In the genomic region with DNA sequence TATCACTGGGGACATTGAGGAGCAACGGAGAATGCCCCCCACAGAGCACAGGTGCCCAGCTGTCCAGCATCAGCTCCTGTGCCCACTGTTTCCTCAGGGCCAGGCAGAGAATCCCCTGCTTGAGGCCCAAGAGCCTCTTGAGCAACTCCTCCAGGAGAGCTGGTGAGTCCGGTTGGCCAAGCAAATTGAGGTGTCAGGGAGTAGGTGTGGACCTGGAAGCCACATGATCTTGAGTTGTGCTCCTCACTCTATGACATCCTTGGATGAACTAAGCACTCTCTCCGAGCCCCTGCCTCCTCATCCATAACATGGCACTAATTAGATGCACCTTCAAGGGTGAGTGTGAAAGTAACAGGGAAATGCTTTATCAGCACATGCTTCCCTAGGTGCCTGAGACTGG, we compare ENCODE assay signal across 17 cellular contexts.
DNase-seq lines count a peak whose midpoint lies in the region; ATAC-seq and TF ChIP-seq lines count a peak whose summit lies in the region.
"Had no signal": no experiment of that assay in that cellular context is flagged by ENCODE, and none has a peak within 500 bp of the region (broad histone marks: within the 10 kb centered on the region; RNA-seq: fewer than 3 reads in every experiment).

No MANE protein-coding gene starts in this region.

- no peak for TF ChIP-seq EP300 in SK-N-SH (IDR thresholded peaks at IDR 0.05; ENCODE audit: borderline replicate concordance in 1 of 2, low read depth in 1 of 2, low read length in 1 of 2)

- TF ChIP-seq CTCF in SK-N-SH (IDR thresholded peaks at IDR 0.05) = no peak
- TF ChIP-seq CTCF in nephron (IDR thresholded peaks at IDR 0.05; ENCODE audit: unreplicated experiment in 3 of 3) = no peak
- no peak for TF ChIP-seq CTCF in type B pancreatic cell (conservative IDR thresholded peaks at IDR 0.05)
- TF ChIP-seq CTCF in testis (IDR thresholded peaks at IDR 0.05) = no peak

- no peaks in the 10 kb centered on the region for H3K9me3 Mint-ChIP-seq in nephron
- no peaks in the 10 kb centered on the region for H3K9me3 Mint-ChIP-seq in type B pancreatic cell
- H3K9me3 Mint-ChIP-seq: CD4-positive, CD25-positive, alpha-beta regulatory T cell; GM23338 had no signal

- no peak overlapping the region for H3K9ac ChIP-seq in SK-N-SH
- H3K9ac ChIP-seq: BLaER1 treated with 17β-estradiol and CSF1 and Interleukin-3, amounts not matched to agents 10 nM and 100 nM had no signal

- H3K9me3 ChIP-seq in SK-N-SH (no peaks in the 10 kb centered on the region), testis (no peaks in the 10 kb centered on the region)
- H3K9me3 ChIP-seq: BLaER1 treated with 17β-estradiol and CSF1 and Interleukin-3, amounts not matched to agents 10 nM and 100 nM had no signal

- intact Hi-C loops in testis (cut with DNase I; ENCODE audit: low total_unique reads) = no loop called here

- no peak for TF ChIP-seq POLR2A in testis (IDR thresholded peaks at IDR 0.05)

- no peak overlapping the region for H3K4me3 Mint-ChIP-seq in nephron
- no peak overlapping the region for H3K4me3 Mint-ChIP-seq in type B pancreatic cell
- H3K4me3 Mint-ChIP-seq: CD4-positive, CD25-positive, alpha-beta regulatory T cell; GM23338 had no signal

- H3K27ac ChIP-seq in SK-N-SH (ENCODE audit: low read depth in 2 of 2, low read length in 1 of 2) (no peak overlapping the region), testis (no peak overlapping the region)
- H3K27ac ChIP-seq: 22Rv1; BLaER1 treated with 17β-estradiol and CSF1 and Interleukin-3, amounts not matched to agents 10 nM and 100 nM had no signal

- peaks cover 20% of the 10 kb centered on the region for H4K20me1 ChIP-seq in SK-N-SH (ENCODE audit: insufficient read depth)
- H4K20me1 ChIP-seq: BLaER1 treated with 17β-estradiol and CSF1 and Interleukin-3, amounts not matched to agents 10 nM and 100 nM had no signal

- no peak for DNase-seq in SK-N-SH
- DNase-seq in islet precursor cell = peak; percentile 49
- no peak for DNase-seq in type B pancreatic cell (ENCODE audit: extremely low spot score, unreplicated experiment)
- DNase-seq in testis = no peak
- DNase-seq in central memory CD4-positive, alpha-beta T cell = no peak
- DNase-seq: AML-193; Calu3; CD4-positive, CD25-positive, alpha-beta regulatory T cell; DMS 273 treated with DMSO at 0.1 percent for 48 hours; H7 had no signal

- H3K27ac Mint-ChIP-seq in nephron (peak overlapping the region; percentile 82 to 88 (median 87)), type B pancreatic cell (peak overlapping the region; percentile 63)
- H3K27ac Mint-ChIP-seq: CD4-positive, CD25-positive, alpha-beta regulatory T cell; GM23338 had no signal

- peaks cover 69% of the 10 kb centered on the region for H3K79me2 ChIP-seq in SK-N-SH (ENCODE audit: insufficient read depth)

- H3K4me2 ChIP-seq in SK-N-SH = no peak overlapping the region
- H3K4me2 ChIP-seq: BLaER1 treated with 17β-estradiol and CSF1 and Interleukin-3, amounts not matched to agents 10 nM and 100 nM; GM23338 had no signal

- TF ChIP-seq RAD21 in SK-N-SH (IDR thresholded peaks at IDR 0.05; ENCODE audit: low read length) = no peak

- H3K36me3 ChIP-seq in SK-N-SH (replicated peaks in 1 of 2; ENCODE audit: control insufficient read depth in 1 of 2, insufficient read depth in 2 of 2, low read length in 1 of 2) = peaks cover 53 to 70% of the 10 kb centered on the region in 2 experiments
- no peaks in the 10 kb centered on the region for H3K36me3 ChIP-seq in testis (ENCODE audit: low read depth, missing control alignments)
- H3K36me3 ChIP-seq: BLaER1 treated with 17β-estradiol and CSF1 and Interleukin-3, amounts not matched to agents 10 nM and 100 nM had no signal

- POLR2A ChIA-PET in SK-N-SH (lab: Yijun Ruan, JAX) = no interaction called here

- peaks cover 13 to 44% of the 10 kb centered on the region in 2 experiments; a peak in 3 of 4 replicates for H3K4me1 ChIP-seq in SK-N-SH (ENCODE audit: control insufficient read depth in 1 of 2, insufficient read depth in 2 of 2, low read depth in 1 of 2, low read length in 1 of 2)
- no peaks in the 10 kb centered on the region for H3K4me1 ChIP-seq in testis

- ATAC-seq in SK-N-SH treated with all-trans-retinoic acid at 6 μM for 48 hours = no peak
- no peak for ATAC-seq in HG02852 (IDR thresholded peaks at IDR 0.05; ENCODE audit: unreplicated experiment)
- ATAC-seq: GM12878, GM23338 had no signal

- no peak overlapping the region for H3K4me3 ChIP-seq in SK-N-SH (ENCODE audit: low read depth in 2 of 2, low read length in 1 of 2)
- no peak overlapping the region for H3K4me3 ChIP-seq in testis
- H3K4me3 ChIP-seq: BLaER1 treated with 17β-estradiol and CSF1 and Interleukin-3, amounts not matched to agents 10 nM and 100 nM; GM12878; GM23338 had no signal

- peaks cover 31% of the 10 kb centered on the region for H3F3A ChIP-seq in SK-N-SH (replicated peaks; ENCODE audit: insufficient read depth)

- H3K27me3 ChIP-seq in SK-N-SH (ENCODE audit: insufficient read depth) (no peaks in the 10 kb centered on the region), testis (no peaks in the 10 kb centered on the region)
- H3K27me3 ChIP-seq: BLaER1 treated with 17β-estradiol and CSF1 and Interleukin-3, amounts not matched to agents 10 nM and 100 nM had no signal

- no peak overlapping the region for H2AFZ ChIP-seq in SK-N-SH (ENCODE audit: low read depth)
- H2AFZ ChIP-seq: GM23338 had no signal

- H3K27me3 Mint-ChIP-seq in nephron (ENCODE audit: low read depth) = peaks cover 8% of the 10 kb centered on the region
- no peaks in the 10 kb centered on the region for H3K27me3 Mint-ChIP-seq in type B pancreatic cell
- H3K27me3 Mint-ChIP-seq: CD4-positive, CD25-positive, alpha-beta regulatory T cell had no signal

- H3K36me3 Mint-ChIP-seq in nephron (ENCODE audit: low read depth) (peaks cover 37% of the 10 kb centered on the region), type B pancreatic cell (peaks cover 42% of the 10 kb centered on the region)
- H3K36me3 Mint-ChIP-seq: CD4-positive, CD25-positive, alpha-beta regulatory T cell had no signal

- WGBS in SK-N-SH (ENCODE audit: low lambda C conversion rate) = 94% methylated on average over 3 of the region's 3 CpGs
- WGBS in testis, 2 donors = 88 to 95% methylated on average over 3 of the region's 3 CpGs

- no peaks in the 10 kb centered on the region for H3K9me2 ChIP-seq in SK-N-SH

- CTCF ChIA-PET in SK-N-SH (lab: Yijun Ruan, JAX) = no interaction called here

- peaks cover 68% of the 10 kb centered on the region for H3K4me1 Mint-ChIP-seq in nephron
- peaks cover 74% of the 10 kb centered on the region for H3K4me1 Mint-ChIP-seq in type B pancreatic cell (ENCODE audit: unreplicated experiment)
- H3K4me1 Mint-ChIP-seq: CD4-positive, CD25-positive, alpha-beta regulatory T cell had no signal

TF ChIP-seq in SK-N-SH, 30 proteins besides CTCF, POLR2A, EP300 and RAD21:
- no peak for TF ChIP-seq SMC3 (IDR thresholded peaks at IDR 0.05; ENCODE audit: low read depth, low read length)
- 0 out of 2 replicates have a peak, but pooled peaks have one; percentile 10 for TF ChIP-seq POLR2AphosphoS5 (IDR thresholded peaks at IDR 0.05; ENCODE audit: low read depth, low read length)
- TF ChIP-seq ELF1 (IDR thresholded peaks at IDR 0.05) = no peak

TF ChIP-seq in SK-N-SH treated with all-trans-retinoic acid at 6 μM for 48 hours, 23 proteins besides CTCF, POLR2A, EP300 and RAD21:
- TF ChIP-seq SNAI2 (CRISPR knock-in tag; IDR thresholded peaks at IDR 0.05) = no peak
- TF ChIP-seq RARB (CRISPR knock-in tag; IDR thresholded peaks at IDR 0.05) = no peak
- no peak for TF ChIP-seq TCF4 (CRISPR knock-in tag; IDR thresholded peaks at IDR 0.05; ENCODE audit: borderline replicate concordance)
- TF ChIP-seq TOX (CRISPR knock-in tag; IDR thresholded peaks at IDR 0.05; ENCODE audit: borderline replicate concordance) = no peak
- TF ChIP-seq, protein P1, sequence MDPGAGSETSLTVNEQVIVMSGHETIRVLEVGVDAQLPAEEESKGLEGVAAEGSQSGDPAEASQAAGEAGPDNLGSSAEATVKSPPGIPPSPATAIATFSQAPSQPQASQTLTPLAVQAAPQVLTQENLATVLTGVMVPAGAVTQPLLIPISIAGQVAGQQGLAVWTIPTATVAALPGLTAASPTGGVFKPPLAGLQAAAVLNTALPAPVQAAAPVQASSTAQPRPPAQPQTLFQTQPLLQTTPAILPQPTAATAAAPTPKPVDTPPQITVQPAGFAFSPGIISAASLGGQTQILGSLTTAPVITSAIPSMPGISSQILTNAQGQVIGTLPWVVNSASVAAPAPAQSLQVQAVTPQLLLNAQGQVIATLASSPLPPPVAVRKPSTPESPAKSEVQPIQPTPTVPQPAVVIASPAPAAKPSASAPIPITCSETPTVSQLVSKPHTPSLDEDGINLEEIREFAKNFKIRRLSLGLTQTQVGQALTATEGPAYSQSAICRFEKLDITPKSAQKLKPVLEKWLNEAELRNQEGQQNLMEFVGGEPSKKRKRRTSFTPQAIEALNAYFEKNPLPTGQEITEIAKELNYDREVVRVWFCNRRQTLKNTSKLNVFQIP (CRISPR knock-in tag; IDR thresholded peaks at IDR 0.05; ENCODE audit: borderline replicate concordance, low read depth) = no peak
- no peak for TF ChIP-seq ZFP30 (CRISPR knock-in tag; IDR thresholded peaks at IDR 0.05)
TF ChIP-seq in SK-N-SH treated with all-trans-retinoic acid at 6 μM for 48 hours: peak in this region for 0.
